ENCODE assay signal across 15 cellular contexts in the genomic region with DNA sequence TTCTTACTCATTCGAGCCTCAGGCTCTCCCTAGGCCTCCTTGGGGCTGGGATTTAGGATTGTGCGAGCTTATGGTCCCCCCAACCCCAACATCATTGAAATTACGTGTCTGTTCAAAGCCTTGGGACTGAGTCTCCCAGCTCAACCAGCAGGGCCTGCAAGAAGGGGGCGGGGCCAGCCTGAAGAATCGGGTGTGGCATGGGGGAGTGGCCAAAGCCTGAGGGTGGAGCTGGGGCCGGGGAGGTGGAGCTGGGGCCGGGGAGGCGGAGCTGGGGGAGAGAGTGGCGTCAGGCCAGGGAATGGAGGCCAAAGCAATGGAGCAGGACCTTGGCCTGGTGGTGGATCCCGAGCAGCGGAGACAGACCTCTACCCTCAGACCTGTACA. TPM values are rescaled to one million over a fixed set of nuclear protein-coding genes. Genes with fewer than 3 reads are reported as not detected.
DNase-seq lines count a peak whose midpoint lies in the region; ATAC-seq, FAIRE-seq and TF ChIP-seq lines count a peak whose summit lies in the region.
"Had no signal": no experiment of that assay in that cellular context is flagged by ENCODE, and none has a peak within 500 bp of the region (broad histone marks: within the 10 kb centered on the region; RNA-seq: fewer than 3 reads in every experiment).

No MANE protein-coding gene starts in this region.

- no peak for FAIRE-seq in D721Med (lab: Jason Lieb, UNC)

- in situ Hi-C loops in SK-MEL-5 (cut with HindIII; ENCODE audit: low pct_unique_long_range_greater_than_20kb, low sequenced_read_pairs): no loop called here

- POLR2A ChIA-PET in activated CD4-positive, alpha-beta T cell treated with anti-CD3 and anti-CD28 coated beads for 36 hours (lab: Charles Lee): no interaction called here
- POLR2A ChIA-PET in activated CD4-positive, alpha-beta T cell treated with anti-CD3 and anti-CD28 coated beads, Interleukin-2, amount 10 ng/mL, durations not matched to agents 7 days and 5 days (lab: Charles Lee): no interaction called here

- H3K36me3 ChIP-seq in iPS-18a (ENCODE audit: control insufficient read depth, low read depth, low read length) (no peaks in the 10 kb centered on the region), spleen (no peaks in the 10 kb centered on the region), ovary (no peaks in the 10 kb centered on the region)

- H3K4me1 ChIP-seq in iPS-18a (ENCODE audit: control insufficient read depth, low read depth, low read length) (no peaks in the 10 kb centered on the region), spleen (no peaks in the 10 kb centered on the region), ovary (ENCODE audit: insufficient read depth) (peaks cover 3% of the 10 kb centered on the region)
- H3K4me1 ChIP-seq: Caco-2 had no signal

- H3K4me1 Mint-ChIP-seq in activated CD4-positive, alpha-beta T cell treated with anti-CD3 and anti-CD28 coated beads for 36 hours: peaks cover 3% of the 10 kb centered on the region
- no peaks in the 10 kb centered on the region for H3K4me1 Mint-ChIP-seq in activated CD4-positive, alpha-beta T cell treated with anti-CD3 and anti-CD28 coated beads, Interleukin-2, amount 10 ng/mL, durations not matched to agents 7 days and 5 days

- no peak for TF ChIP-seq EP300 in ovary (IDR thresholded peaks at IDR 0.05)

- CTCF ChIA-PET in activated CD4-positive, alpha-beta T cell treated with anti-CD3 and anti-CD28 coated beads for 36 hours (lab: Charles Lee): no interaction called here
- CTCF ChIA-PET in activated CD4-positive, alpha-beta T cell treated with anti-CD3 and anti-CD28 coated beads, Interleukin-2, amount 10 ng/mL, durations not matched to agents 7 days and 5 days (lab: Charles Lee): no interaction called here

- peaks cover 9% of the 10 kb centered on the region for H3K9me3 Mint-ChIP-seq in activated CD4-positive, alpha-beta T cell treated with anti-CD3 and anti-CD28 coated beads for 36 hours (ENCODE audit: low read depth)
- peaks cover 9% of the 10 kb centered on the region for H3K9me3 Mint-ChIP-seq in activated CD4-positive, alpha-beta T cell treated with anti-CD3 and anti-CD28 coated beads, Interleukin-2, amount 10 ng/mL, durations not matched to agents 7 days and 5 days

- TF ChIP-seq POLR2A in spleen (IDR thresholded peaks at IDR 0.05) (no peak), ovary (IDR thresholded peaks at IDR 0.05) (no peak)

- DNase-seq in activated CD4-positive, alpha-beta T cell treated with anti-CD3 and anti-CD28 coated beads for 36 hours: peak; percentile 33
- DNase-seq in activated CD4-positive, alpha-beta T cell treated with anti-CD3 and anti-CD28 coated beads, Interleukin-2, amount 10 ng/mL, durations not matched to agents 7 days and 5 days: no peak
- DNase-seq in SK-MEL-5 (ENCODE audit: low read depth, low spot score) (peak; percentile 33), spleen (peak; percentile 68), ovary (no peak), D721Med (ENCODE audit: insufficient read length, low spot score) (no peak)
- DNase-seq: ACHN; activated CD8-positive, alpha-beta memory T cell treated with anti-CD3 and anti-CD28 coated beads, Interleukin-2, amount 50 U/mL, for 48 hours; Caco-2; left ventricle myocardium inferior; natural killer cell; NCI-H2107 had no signal

- H3K27ac Mint-ChIP-seq in activated CD4-positive, alpha-beta T cell treated with anti-CD3 and anti-CD28 coated beads for 36 hours: no peak overlapping the region
- H3K27ac Mint-ChIP-seq in activated CD4-positive, alpha-beta T cell treated with anti-CD3 and anti-CD28 coated beads, Interleukin-2, amount 10 ng/mL, durations not matched to agents 7 days and 5 days: no peak overlapping the region
- H3K27ac Mint-ChIP-seq: activated naive CD8-positive, alpha-beta T cell; natural killer cell had no signal

- peaks cover 21% of the 10 kb centered on the region for H3K27me3 Mint-ChIP-seq in activated CD4-positive, alpha-beta T cell treated with anti-CD3 and anti-CD28 coated beads for 36 hours
- H3K27me3 Mint-ChIP-seq in activated CD4-positive, alpha-beta T cell treated with anti-CD3 and anti-CD28 coated beads, Interleukin-2, amount 10 ng/mL, durations not matched to agents 7 days and 5 days: peaks cover 5% of the 10 kb centered on the region

- no peak overlapping the region for H3K4me3 Mint-ChIP-seq in activated CD4-positive, alpha-beta T cell treated with anti-CD3 and anti-CD28 coated beads for 36 hours
- no peak overlapping the region for H3K4me3 Mint-ChIP-seq in activated CD4-positive, alpha-beta T cell treated with anti-CD3 and anti-CD28 coated beads, Interleukin-2, amount 10 ng/mL, durations not matched to agents 7 days and 5 days
- H3K4me3 Mint-ChIP-seq: activated naive CD8-positive, alpha-beta T cell; natural killer cell had no signal

- H3K9me3 ChIP-seq in iPS-18a (ENCODE audit: control insufficient read depth, low read depth, low read length) (no peaks in the 10 kb centered on the region), spleen (peaks cover 0 to 38% (median 14%) of the 10 kb centered on the region in 8 donors), ovary (no peaks in the 10 kb centered on the region)

- H3K27me3 ChIP-seq in iPS-18a (ENCODE audit: control insufficient read depth, insufficient read depth, low read length) (no peaks in the 10 kb centered on the region), spleen (replicated peaks in 1 of 7) (peaks cover 0 to 16% (median 0%) of the 10 kb centered on the region in 7 donors), ovary (no peaks in the 10 kb centered on the region)

- TF ChIP-seq CTCF in spleen (IDR thresholded peaks at IDR 0.05 in 8 of 11, conservative IDR thresholded peaks at IDR 0.05 in 3 of 11) (no peak), ovary (IDR thresholded peaks at IDR 0.05) (no peak), D721Med (IDR thresholded peaks at IDR 0.05; ENCODE audit: insufficient read depth, missing control alignments) (no peak)

- H3K4me3 ChIP-seq in iPS-18a (ENCODE audit: low read length) (peak overlapping the region; percentile 68), spleen (no peak overlapping the region), ovary (no peak overlapping the region)
- H3K4me3 ChIP-seq: left ventricle myocardium inferior had no signal

- intact Hi-C loops in activated CD4-positive, alpha-beta T cell treated with anti-CD3 and anti-CD28 coated beads for 36 hours (cut with DNase I, micrococcal nuclease): no loop called here
- intact Hi-C loops in spleen (cut with DNase I; ENCODE audit: low total_unique reads): no loop called here
- intact Hi-C loops in ovary (cut with DNase I): no loop called here

- H3K27ac ChIP-seq in iPS-18a (ENCODE audit: low read length): peak overlapping the region; percentile 78
- H3K27ac ChIP-seq in spleen: no peak overlapping the region
- H3K27ac ChIP-seq in ovary: no peak overlapping the region
- H3K27ac ChIP-seq: left ventricle myocardium inferior had no signal

- no peak for ATAC-seq in activated CD4-positive, alpha-beta T cell treated with anti-CD3 and anti-CD28 coated beads for 36 hours
- ATAC-seq in GM21381 (IDR thresholded peaks at IDR 0.05; ENCODE audit: unreplicated experiment): no peak
- ATAC-seq: natural killer cell had no signal

- WGBS in spleen, 5 donors: 57 to 81% (median 69%) methylated on average over 11 of the region's 11 CpGs
- WGBS in ovary, 3 donors: 67 to 82% (median 73%) methylated on average over 11 of the region's 11 CpGs

- no peaks in the 10 kb centered on the region for H3K36me3 Mint-ChIP-seq in activated CD4-positive, alpha-beta T cell treated with anti-CD3 and anti-CD28 coated beads for 36 hours (ENCODE audit: low read depth)
- no peaks in the 10 kb centered on the region for H3K36me3 Mint-ChIP-seq in activated CD4-positive, alpha-beta T cell treated with anti-CD3 and anti-CD28 coated beads, Interleukin-2, amount 10 ng/mL, durations not matched to agents 7 days and 5 days (ENCODE audit: low read depth)
- H3K36me3 Mint-ChIP-seq: activated naive CD8-positive, alpha-beta T cell; natural killer cell had no signal

- peak overlapping the region; percentile 85 for H3K9ac ChIP-seq in iPS-18a (ENCODE audit: low read length)

RNA-seq across cellular contexts. Expression of gene HSPB8, which starts 24.3 kb away (rescaled TPM):
- total RNA-seq in activated CD4-positive, alpha-beta T cell treated with anti-CD3 and anti-CD28 coated beads for 36 hours: not detected
- not detected for total RNA-seq in activated CD4-positive, alpha-beta T cell treated with anti-CD3 and anti-CD28 coated beads, Interleukin-2, amount 10 ng/mL, durations not matched to agents 7 days and 5 days
- total RNA-seq in SK-MEL-5 (2014; rRNA removed; shearing (Covaris generic)): 28.9 and 32.6 TPM in 2 replicates
- 44.8 and 53.7 TPM in 2 replicates for polyA plus RNA-seq in SK-MEL-5 (2015; cell fraction: cytosol; rRNA removed)
- polyA plus RNA-seq in SK-MEL-5 (2015; cell fraction: nucleus; rRNA removed): 7.4 and 8.5 TPM in 2 replicates
- total RNA-seq in spleen (100 to 1,000 TPM in 1 of 7 donors, 10 to 100 TPM in 6; 38.3 to 109 (median 56.8) TPM), ovary (10 to 100 TPM in 6 of 7 donors, 1 to 10 TPM in 1; 7.4 to 46.6 (median 18.0) TPM)
- polyA plus RNA-seq in spleen (10 to 100 TPM; 14.1 to 44.7 (median 22.2) TPM), ovary (10 to 100 TPM; 14.3 to 48.8 TPM)
- total RNA-seq: natural killer cell had no signal

Comparison
In these comparisons a context has a peak if more than half of its experiments do, and no peak if none do; other contexts are left out.
1. DNase-seq: peak in activated CD4-positive, alpha-beta T cell treated with anti-CD3 and anti-CD28 coated beads for 36 hours (single experiment), SK-MEL-5 (single experiment) and spleen (single experiment); none in activated CD4-positive, alpha-beta T cell treated with anti-CD3 and anti-CD28 coated beads, Interleukin-2, amount 10 ng/mL, durations not matched to agents 7 days and 5 days (single experiment), ovary (0 of 5) and D721Med (single experiment).
2. RNA of gene HSPB8, which starts 24.3 kb away (total RNA-seq): 38.3 to 109 TPM in spleen, 28.9 to 32.6 TPM in SK-MEL-5 and 7.4 to 46.6 TPM in ovary; not detected in activated CD4-positive, alpha-beta T cell treated with anti-CD3 and anti-CD28 coated beads for 36 hours and not detected in activated CD4-positive, alpha-beta T cell treated with anti-CD3 and anti-CD28 coated beads, Interleukin-2, amount 10 ng/mL, durations not matched to agents 7 days and 5 days; every median in the first group is over 4 times any median in the second.